10 cellular contexts compared by ENCODE assay signal in the genomic region with DNA sequence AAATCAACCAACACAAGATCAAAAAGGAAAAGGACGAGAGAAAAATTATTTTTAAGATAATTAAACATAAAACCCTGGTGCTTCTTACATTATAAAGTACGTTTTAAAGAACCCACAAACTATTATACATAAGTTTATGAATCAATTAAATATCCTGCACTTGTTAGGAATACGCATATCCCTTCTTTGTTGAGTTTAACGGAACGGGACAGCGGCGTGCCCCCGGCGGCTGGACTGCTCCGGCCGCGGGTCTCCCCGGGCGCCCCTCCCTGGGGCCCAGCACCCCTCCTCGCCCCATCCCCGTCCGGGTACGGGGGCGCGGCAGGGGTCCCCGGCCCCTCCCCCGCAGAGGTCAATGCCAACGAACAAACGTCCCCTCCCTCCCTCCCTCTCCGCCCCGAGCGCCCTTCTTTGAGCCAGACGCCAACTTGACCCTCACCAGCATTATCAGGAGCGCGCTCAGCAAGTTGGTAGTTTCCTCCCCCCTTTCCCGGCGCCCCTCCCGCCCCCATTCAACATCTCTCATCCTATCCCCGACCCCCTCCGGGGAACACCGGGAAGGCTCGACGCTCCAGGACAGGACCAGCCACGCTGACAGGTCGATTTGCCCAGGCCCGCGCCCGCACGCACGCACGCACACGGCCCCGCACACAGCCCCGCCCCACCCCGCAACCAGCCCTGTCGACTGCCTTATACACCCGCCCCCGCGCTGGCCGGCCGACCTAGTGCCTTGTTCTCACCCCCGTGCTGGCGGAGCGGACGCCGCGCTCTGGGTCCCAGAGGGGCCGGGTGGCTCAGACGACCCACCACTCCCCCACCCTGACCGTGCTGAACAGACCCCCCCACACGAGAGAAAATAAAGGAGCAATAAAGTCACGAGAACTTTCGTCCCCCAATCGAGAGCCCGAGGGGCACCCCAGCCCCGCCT. TPM values are rescaled to one million over a fixed set of nuclear protein-coding genes. Genes with fewer than 3 reads are reported as not detected.
DNase-seq lines count a peak whose midpoint lies in the region; ATAC-seq and TF ChIP-seq lines count a peak whose summit lies in the region.
"Had no signal": no experiment of that assay in that cellular context is flagged by ENCODE, and none has a peak within 500 bp of the region (broad histone marks: within the 10 kb centered on the region; RNA-seq: fewer than 3 reads in every experiment).

No MANE protein-coding gene starts in this region.

- no peak for TF ChIP-seq CTCF in dorsolateral prefrontal cortex (IDR thresholded peaks at IDR 0.05 in 54 of 56, conservative IDR thresholded peaks at IDR 0.05 in 2 of 56; ENCODE audit: low read depth in 1 of 56, partially characterized antibody in 56 of 56)
- TF ChIP-seq CTCF in neutrophil (IDR thresholded peaks at IDR 0.05): no peak

- H3K4me3 ChIP-seq in CD4-positive, alpha-beta memory T cell (ENCODE audit: low read length in 2 of 2): no peak overlapping the region
- H3K4me3 ChIP-seq in dorsolateral prefrontal cortex (peak overlapping the region in 40 of 59 donors; percentile 8 to 60 (median 30)), neutrophil (ENCODE audit: low read depth in 1 of 2, low read length in 1 of 2) (peak overlapping the region; percentile 93 to 95)
- H3K4me3 ChIP-seq: SJSA1 had no signal

- H3K36me3 Mint-ChIP-seq in CD4-positive, alpha-beta memory T cell: peaks cover 0 to 3% of the 10 kb centered on the region in 2 donors

- H3K4me1 Mint-ChIP-seq in CD4-positive, alpha-beta memory T cell: peaks cover 29 to 73% (median 43%) of the 10 kb centered on the region in 4 donors

- peak overlapping the region; percentile 75 to 87 (median 82) for H3K4me3 Mint-ChIP-seq in CD4-positive, alpha-beta memory T cell

- peaks cover 15% of the 10 kb centered on the region for H3K27me3 ChIP-seq in CD4-positive, alpha-beta memory T cell (ENCODE audit: insufficient read depth, low read length)
- no peaks in the 10 kb centered on the region for H3K27me3 ChIP-seq in dorsolateral prefrontal cortex
- H3K27me3 ChIP-seq in neutrophil: no peaks in the 10 kb centered on the region
- H3K27me3 ChIP-seq: pancreas, SJSA1 had no signal

- peaks cover 0 to 2% (median 0%) of the 10 kb centered on the region in 8 donors for H3K9me3 Mint-ChIP-seq in CD4-positive, alpha-beta memory T cell

- no peaks in the 10 kb centered on the region for H3K9me3 ChIP-seq in CD4-positive, alpha-beta memory T cell (ENCODE audit: control insufficient read depth in 1 of 2, low read length in 2 of 2)
- H3K9me3 ChIP-seq in neutrophil: no peaks in the 10 kb centered on the region
- H3K9me3 ChIP-seq: pancreas, SJSA1 had no signal

- POLR2A ChIA-PET in CD4-positive, alpha-beta memory T cell (lab: Charles Lee; ENCODE audit: partially characterized antibody): interaction anchor here (0.7 to 5.0 kb wide), 4 partner anchors 7 to 132 kb away, joined by 3 to 42 read pairs (median 12); a partner anchor contains a TSS

- peaks cover 5 to 10% of the 10 kb centered on the region in 2 donors for H3K27me3 Mint-ChIP-seq in CD4-positive, alpha-beta memory T cell

- ATAC-seq in GM18867 (IDR thresholded peaks at IDR 0.05; ENCODE audit: unreplicated experiment): no peak

- H3K27ac ChIP-seq in CD4-positive, alpha-beta memory T cell (ENCODE audit: low read depth, low read length): no peak overlapping the region
- H3K27ac ChIP-seq in dorsolateral prefrontal cortex (peak overlapping the region in 52 of 59 donors; percentile 39 to 100 (median 88)), neutrophil (peak overlapping the region; percentile 99)
- H3K27ac ChIP-seq: SJSA1 had no signal

- peak in 2 of 5 donors; percentile 10 to 46 for DNase-seq in CD4-positive, alpha-beta memory T cell
- peak; percentile 93 for DNase-seq in OCI-M1 (lab: John Stamatoyannopoulos, UW)
- no peak for DNase-seq in dorsolateral prefrontal cortex
- DNase-seq in SW480 (ENCODE audit: low spot score): no peak
- no peak for DNase-seq in kidney tubule cell (ENCODE audit: low spot score)
- no peak for DNase-seq in NCI-H146 treated with DMSO at 0.1 percent for 48 hours (lab: John Stamatoyannopoulos, UW; ENCODE audit: unreplicated experiment)

- H3K36me3 ChIP-seq in CD4-positive, alpha-beta memory T cell (ENCODE audit: insufficient read depth, low read length): no peaks in the 10 kb centered on the region
- peaks cover 14% of the 10 kb centered on the region for H3K36me3 ChIP-seq in neutrophil

- peak overlapping the region; percentile 62 to 94 (median 87) for H3K27ac Mint-ChIP-seq in CD4-positive, alpha-beta memory T cell

- CTCF ChIA-PET in CD4-positive, alpha-beta memory T cell (lab: Charles Lee; ENCODE audit: partially characterized antibody): no interaction called here

- peaks cover 76% of the 10 kb centered on the region for H3K4me1 ChIP-seq in CD4-positive, alpha-beta memory T cell (ENCODE audit: insufficient read depth, low read length)
- peaks cover 66 to 77% of the 10 kb centered on the region in 2 experiments for H3K4me1 ChIP-seq in neutrophil (ENCODE audit: control insufficient read depth in 1 of 2, insufficient read depth in 1 of 2, low read depth in 1 of 2, low read length in 1 of 2)
- H3K4me1 ChIP-seq: SJSA1 had no signal

- intact Hi-C loops in CD4-positive, alpha-beta memory T cell (cut with micrococcal nuclease): loop anchor here (2.0 to 5.0 kb wide), 2 partner anchors 19 to 210 kb away; a partner anchor contains a TSS
- intact Hi-C loops in dorsolateral prefrontal cortex (cut with DNase I): loop anchor here in 1 of 2 donors (10.0 kb wide), 1 partner anchor 63 kb away; no protein-coding TSS in a partner anchor

RNA-seq across cellular contexts. Expression of a gene that starts 5.1 kb away (rescaled TPM):
- total RNA-seq in CD4-positive, alpha-beta memory T cell: 10 to 100 TPM; 16.1 to 16.9 TPM
- 1 to 10 TPM; 2.3 to 9.4 TPM for polyA plus RNA-seq in CD4-positive, alpha-beta memory T cell
- total RNA-seq in dorsolateral prefrontal cortex: 10 to 100 TPM in 2 of 120 experiments, 1 to 10 TPM in 118; 1.0 to 11.8 (median 4.5) TPM
- total RNA-seq: SJSA1 had no signal

RNA-seq across cellular contexts. Expression of a gene that starts 18.9 kb away (rescaled TPM):
- 10 to 100 TPM; 70.6 to 78.4 TPM for total RNA-seq in CD4-positive, alpha-beta memory T cell
- polyA plus RNA-seq in CD4-positive, alpha-beta memory T cell: 10 to 100 TPM; 18.0 to 24.9 TPM
- 10 to 100 TPM; 30.6 to 70.9 (median 40.8) TPM for total RNA-seq in dorsolateral prefrontal cortex

RNA-seq across cellular contexts. Expression of a gene that starts 20.5 kb away (rescaled TPM):
- total RNA-seq in CD4-positive, alpha-beta memory T cell: 10 to 100 TPM; 25.8 to 34.1 TPM
- 1 to 10 TPM in 1 of 2 donors, under 1 TPM in 1; 0.15 to 1.8 TPM for polyA plus RNA-seq in CD4-positive, alpha-beta memory T cell
- total RNA-seq in dorsolateral prefrontal cortex: 100 to 1,000 TPM in 5 of 120 experiments, 10 to 100 TPM in 115; 54.8 to 122 (median 79.3) TPM

RNA-seq across cellular contexts. Expression of a gene that starts 52.6 kb away (rescaled TPM):
- total RNA-seq in CD4-positive, alpha-beta memory T cell: 10 to 100 TPM; 63.7 to 64.0 TPM
- polyA plus RNA-seq in CD4-positive, alpha-beta memory T cell: 10 to 100 TPM; 57.9 to 64.2 TPM
- 10 to 100 TPM; 21.7 to 50.2 (median 33.8) TPM for total RNA-seq in dorsolateral prefrontal cortex

RNA-seq across cellular contexts. Expression of a gene that starts 52.6 kb away (rescaled TPM):
- total RNA-seq in CD4-positive, alpha-beta memory T cell: 100 to 1,000 TPM; 148 to 153 TPM
- polyA plus RNA-seq in CD4-positive, alpha-beta memory T cell: 100 to 1,000 TPM; 201 to 446 TPM
- total RNA-seq in dorsolateral prefrontal cortex: 10 to 100 TPM; 15.7 to 43.8 (median 25.6) TPM

Comparison
In these comparisons a context has a peak if more than half of its experiments do, and no peak if none do; other contexts are left out.
1. H3K4me3 ChIP-seq: peak in dorsolateral prefrontal cortex (40 of 59) and neutrophil (2 of 2); none in CD4-positive, alpha-beta memory T cell (0 of 2).